Comparison of ENCODE assay signal across 11 cellular contexts in genomic region chr7:134562136-134562535, GRCh38. TPM values are rescaled to one million over a fixed set of nuclear protein-coding genes. Genes with fewer than 3 reads are reported as not detected.
DNase-seq lines count a peak whose midpoint lies in the region; ATAC-seq, FAIRE-seq and TF ChIP-seq lines count a peak whose summit lies in the region.
"Had no signal": no experiment of that assay in that cellular context is flagged by ENCODE, and none has a peak within 500 bp of the region (broad histone marks: within the 10 kb centered on the region; RNA-seq: fewer than 3 reads in every experiment).

No MANE protein-coding gene starts in this region.

- peak in 2 of 3 donors; percentile 14 to 35 for DNase-seq in CD4-positive, CD25-positive, alpha-beta regulatory T cell
- peak; percentile 16 for DNase-seq in NAMALWA (ENCODE audit: low spot score)
- no peak for DNase-seq in chondrocyte (ENCODE audit: low spot score)
- no peak for DNase-seq in naive B cell
- no peak for DNase-seq in 8988T
- DNase-seq in kidney, result no peak
- no peak for DNase-seq in dedifferentiated amniotic fluid mesenchymal stem cell (ENCODE audit: extremely low spot score)
- DNase-seq: activated T-cell treated with anti-CD3 and anti-CD28 coated beads, Interleukin-2, amount 50 U/mL, for 1 hour; left colon; right lobe of liver had no signal

- H3K4me1 Mint-ChIP-seq in CD4-positive, CD25-positive, alpha-beta regulatory T cell, result peaks cover 0 to 10% (median 2%) of the 10 kb centered on the region in 4 donors
- H3K4me1 Mint-ChIP-seq in chondrocyte (ENCODE audit: low read depth), result peaks cover 22% of the 10 kb centered on the region
- peaks cover 4 to 14% (median 5%) of the 10 kb centered on the region in 3 donors for H3K4me1 Mint-ChIP-seq in naive B cell

- no peak overlapping the region for H3K9ac ChIP-seq in kidney (ENCODE audit: low read length in 2 of 2)

- H3K4me1 ChIP-seq in CD4-positive, CD25-positive, alpha-beta regulatory T cell (ENCODE audit: control insufficient read depth, insufficient read depth, low read length, poor library complexity, severe bottlenecking), result no peaks in the 10 kb centered on the region
- no peaks in the 10 kb centered on the region for H3K4me1 ChIP-seq in kidney (ENCODE audit: control insufficient read depth in 1 of 2, insufficient read depth in 1 of 2, low read depth in 1 of 2, low read length in 2 of 2)

- H3K36me3 ChIP-seq in CD4-positive, CD25-positive, alpha-beta regulatory T cell (ENCODE audit: control insufficient read depth, insufficient read depth, low read length), result no peaks in the 10 kb centered on the region
- H3K36me3 ChIP-seq in kidney (ENCODE audit: control insufficient read depth in 1 of 2, insufficient read depth in 2 of 2, low read length in 2 of 2), result no peaks in the 10 kb centered on the region
- H3K36me3 ChIP-seq: right lobe of liver had no signal

- H3K27ac ChIP-seq in CD4-positive, CD25-positive, alpha-beta regulatory T cell (ENCODE audit: insufficient read depth, low read length, poor library complexity, severe bottlenecking), result no peak overlapping the region
- no peak overlapping the region for H3K27ac ChIP-seq in kidney (ENCODE audit: low read depth in 2 of 2, low read length in 2 of 2)

- no peak overlapping the region for H3K4me3 ChIP-seq in CD4-positive, CD25-positive, alpha-beta regulatory T cell (ENCODE audit: low read depth, low read length)
- no peak overlapping the region for H3K4me3 ChIP-seq in kidney (ENCODE audit: low read length in 2 of 2)
- H3K4me3 ChIP-seq: right lobe of liver had no signal

- TF ChIP-seq CTCF in chondrocyte (IDR thresholded peaks at IDR 0.05) (no peak), kidney (IDR thresholded peaks at IDR 0.05; ENCODE audit: borderline replicate concordance, extremely low read depth, insufficient read depth) (no peak)

- H3K9me3 Mint-ChIP-seq in CD4-positive, CD25-positive, alpha-beta regulatory T cell, result peaks cover 0 to 8% (median 4%) of the 10 kb centered on the region in 7 donors
- peaks cover 4% of the 10 kb centered on the region for H3K9me3 Mint-ChIP-seq in chondrocyte (ENCODE audit: low read depth)
- H3K9me3 Mint-ChIP-seq in naive B cell, result peaks cover 3 to 25% (median 19%) of the 10 kb centered on the region in 7 donors

- no peak for FAIRE-seq in kidney (lab: Jason Lieb, UNC)

- peak overlapping the region in 1 of 4 donors; percentile 65 for H3K4me3 Mint-ChIP-seq in CD4-positive, CD25-positive, alpha-beta regulatory T cell
- no peak overlapping the region for H3K4me3 Mint-ChIP-seq in chondrocyte (ENCODE audit: unreplicated experiment)
- H3K4me3 Mint-ChIP-seq in naive B cell, result peak overlapping the region in 2 of 8 donors; percentile 30 to 31

- H3K27me3 ChIP-seq in CD4-positive, CD25-positive, alpha-beta regulatory T cell (ENCODE audit: control insufficient read depth, insufficient read depth, low read length), result no peaks in the 10 kb centered on the region
- H3K27me3 ChIP-seq: right lobe of liver had no signal

- H3K27me3 Mint-ChIP-seq in CD4-positive, CD25-positive, alpha-beta regulatory T cell, result no peaks in the 10 kb centered on the region
- H3K27me3 Mint-ChIP-seq in chondrocyte (ENCODE audit: low read depth), result peaks cover 9% of the 10 kb centered on the region
- H3K27me3 Mint-ChIP-seq in naive B cell, result peaks cover 16 to 23% (median 22%) of the 10 kb centered on the region in 3 donors

- intact Hi-C loops in kidney (cut with DNase I), result no loop called here

- peak in 1 of 2 donors; percentile 37 for ATAC-seq in CD4-positive, CD25-positive, alpha-beta regulatory T cell (ENCODE audit: low read depth in 2 of 2)
- ATAC-seq in naive B cell (ENCODE audit: low read depth in 2 of 2) (peak; percentile 53 to 63), HG02981 (IDR thresholded peaks at IDR 0.05; ENCODE audit: unreplicated experiment) (no peak)

- H3K27ac Mint-ChIP-seq in CD4-positive, CD25-positive, alpha-beta regulatory T cell, result peak overlapping the region in 2 of 3 donors; percentile 55 to 68
- H3K27ac Mint-ChIP-seq in chondrocyte (ENCODE audit: unreplicated experiment), result peak overlapping the region; percentile 41
- H3K27ac Mint-ChIP-seq in naive B cell, result peak overlapping the region in 1 of 6 donors; percentile 34

- no peaks in the 10 kb centered on the region for H3K36me3 Mint-ChIP-seq in CD4-positive, CD25-positive, alpha-beta regulatory T cell
- H3K36me3 Mint-ChIP-seq in chondrocyte (ENCODE audit: low read depth), result peaks cover 1% of the 10 kb centered on the region
- peaks cover 4 to 19% of the 10 kb centered on the region in 2 donors for H3K36me3 Mint-ChIP-seq in naive B cell

- H3K9me3 ChIP-seq in CD4-positive, CD25-positive, alpha-beta regulatory T cell (ENCODE audit: control insufficient read depth in 2 of 2, low read length in 2 of 2), result no peaks in the 10 kb centered on the region
- no peaks in the 10 kb centered on the region for H3K9me3 ChIP-seq in kidney (ENCODE audit: control insufficient read depth in 1 of 2, low read length in 2 of 2)
- H3K9me3 ChIP-seq: right lobe of liver had no signal

RNA-seq across cellular contexts. Expression of gene AKR1B15, which starts 13.2 kb away (rescaled TPM):
- not detected for total RNA-seq in CD4-positive, CD25-positive, alpha-beta regulatory T cell
- not detected for polyA plus RNA-seq in CD4-positive, CD25-positive, alpha-beta regulatory T cell
- not detected in 3 replicates for total RNA-seq in chondrocyte
- not detected for polyA plus RNA-seq in naive B cell (ENCODE audit: low read depth in 6 of 6)
- total RNA-seq in kidney, result not detected
- not detected for polyA plus RNA-seq in kidney (ENCODE audit: insufficient read depth, low read depth, low replicate concordance)

RNA-seq across cellular contexts. Expression of gene AKR1B10, which starts 34.8 kb away (rescaled TPM):
- not detected for total RNA-seq in CD4-positive, CD25-positive, alpha-beta regulatory T cell
- polyA plus RNA-seq in CD4-positive, CD25-positive, alpha-beta regulatory T cell, result not detected
- total RNA-seq in chondrocyte (not detected in 3 replicates), kidney (1.8 TPM)
- polyA plus RNA-seq in naive B cell (ENCODE audit: low read depth in 6 of 6) (not detected), kidney (ENCODE audit: insufficient read depth, low read depth, low replicate concordance) (2.2 TPM)

Comparison
In these comparisons a context has a peak if more than half of its experiments do, and no peak if none do; other contexts are left out.
1. DNase-seq: peak in CD4-positive, CD25-positive, alpha-beta regulatory T cell (2 of 3) and NAMALWA (single experiment); none in chondrocyte (single experiment), naive B cell (single experiment), 8988T (single experiment), kidney (single experiment) and dedifferentiated amniotic fluid mesenchymal stem cell (single experiment).